Comparison of ENCODE assay signal across 13 cellular contexts in the genomic region with DNA sequence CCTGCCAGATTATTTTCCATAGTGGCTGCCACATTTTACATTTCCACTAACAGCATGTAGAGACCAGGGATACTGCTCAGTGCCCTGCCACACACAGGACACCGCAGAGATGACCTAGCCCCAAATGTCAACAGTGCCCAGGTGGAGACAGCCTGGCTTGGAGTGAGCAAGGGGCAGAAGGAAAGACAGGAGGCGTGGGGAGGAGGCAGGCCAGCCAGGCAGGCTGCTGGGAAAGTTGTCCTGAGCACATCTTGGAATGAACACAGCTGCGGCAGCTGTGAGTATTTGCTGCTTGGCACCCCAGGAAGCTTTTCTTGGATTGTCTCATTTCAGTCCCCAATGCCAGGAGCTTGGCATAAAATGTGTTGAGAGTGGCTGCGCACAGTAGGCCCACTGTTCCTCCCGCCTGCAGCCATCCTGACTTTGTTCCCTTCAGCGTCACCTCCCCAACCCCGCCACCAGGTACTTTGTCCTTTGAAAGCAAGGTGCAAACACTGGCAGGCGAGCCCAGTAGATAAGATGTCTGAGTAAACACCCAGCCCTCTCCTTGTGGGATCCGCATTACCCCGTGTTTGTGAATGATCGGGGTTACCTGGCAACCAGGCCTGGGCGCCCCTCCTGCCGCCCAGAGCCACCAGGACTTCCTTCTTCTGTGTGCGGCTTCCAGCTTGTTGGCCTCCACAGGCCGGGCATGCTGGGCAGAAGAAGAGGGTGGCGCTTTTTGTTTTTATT.
DNase-seq lines count a peak whose midpoint lies in the region; ATAC-seq and TF ChIP-seq lines count a peak whose summit lies in the region.
"Had no signal": no experiment of that assay in that cellular context is flagged by ENCODE, and none has a peak within 500 bp of the region (broad histone marks: within the 10 kb centered on the region; RNA-seq: fewer than 3 reads in every experiment).

No MANE protein-coding gene starts in this region.

- H3K4me3 ChIP-seq in Caco-2 (ENCODE audit: low read depth, low read length) (no peak overlapping the region), mucosa of descending colon (no peak overlapping the region)
- H3K4me3 ChIP-seq in CD8-positive, alpha-beta T cell (ENCODE audit: low read depth, low read length), result no peak overlapping the region
- H3K4me3 ChIP-seq: BLaER1 had no signal

- POLR2A ChIA-PET in Caco-2 (lab: Charles Lee), result interaction anchor here (0.7 kb wide), 1 partner anchor 20 kb away, joined by 3 read pairs; no protein-coding TSS in a partner anchor
- POLR2A ChIA-PET in CD8-positive, alpha-beta T cell (lab: Charles Lee), result interaction anchor here (0.8 kb wide), 1 partner anchor 243 kb away, joined by 3 read pairs; no protein-coding TSS in a partner anchor

- H3K27ac Mint-ChIP-seq in Caco-2 (ENCODE audit: unreplicated experiment), result peak overlapping the region; percentile 94
- H3K27ac Mint-ChIP-seq in CD8-positive, alpha-beta T cell, result no peak overlapping the region

- no peaks in the 10 kb centered on the region for H3K27me3 Mint-ChIP-seq in Caco-2 (ENCODE audit: insufficient read depth, unreplicated experiment)
- H3K27me3 Mint-ChIP-seq in CD8-positive, alpha-beta T cell (ENCODE audit: low read depth), result no peaks in the 10 kb centered on the region

- DNase-seq in Caco-2, result peak; percentile 95 to 96
- peak; percentile 81 for DNase-seq in NCI-H2029 (lab: John Stamatoyannopoulos, UW)
- DNase-seq in dermis blood vessel endothelial cell, result peak; percentile 31
- DNase-seq in mucosa of descending colon, result peak; percentile 87 to 89 (median 88)
- DNase-seq in cerebellum (ENCODE audit: low spot score), result no peak
- DNase-seq in CD8-positive, alpha-beta T cell, result no peak
- DNase-seq: central memory CD4-positive, alpha-beta T cell; glutamatergic neuron; NCI-H446 treated with DMSO at 0.1 percent for 48 hours; T-helper 1 cell had no signal

- peak overlapping the region; percentile 42 for H3K4me3 Mint-ChIP-seq in Caco-2 (ENCODE audit: unreplicated experiment)
- H3K4me3 Mint-ChIP-seq in CD8-positive, alpha-beta T cell, result no peak overlapping the region

- no TSS peak for BruUV-seq in Caco-2 (replicated peaks; lab: Mats Ljungman, UMichigan)

- peaks cover 11% of the 10 kb centered on the region for H3K36me3 Mint-ChIP-seq in Caco-2 (ENCODE audit: insufficient read depth, unreplicated experiment)
- H3K36me3 Mint-ChIP-seq in CD8-positive, alpha-beta T cell, result peaks cover 6% of the 10 kb centered on the region

- no peak overlapping the region for H3K27ac ChIP-seq in CD8-positive, alpha-beta T cell (ENCODE audit: low read depth, low read length)
- H3K27ac ChIP-seq: BLaER1 had no signal

- TF ChIP-seq CTCF in Caco-2 (IDR thresholded peaks at IDR 0.05; ENCODE audit: insufficient read depth in 1 of 2, low read depth in 1 of 2, low read length in 1 of 2, severe bottlenecking in 1 of 2, unreplicated experiment in 1 of 2) (no peak), mucosa of descending colon (IDR thresholded peaks at IDR 0.05) (no peak)
- TF ChIP-seq CTCF in CD8-positive, alpha-beta T cell (IDR thresholded peaks at IDR 0.05), result no peak

- CTCF ChIA-PET in Caco-2 (lab: Charles Lee), result interaction anchor here (0.9 to 1.3 kb wide), 2 partner anchors 9 to 132 kb away, joined by 3 to 5 read pairs; no protein-coding TSS in a partner anchor
- CTCF ChIA-PET in CD8-positive, alpha-beta T cell (lab: Charles Lee), result no interaction called here

- H3K27me3 ChIP-seq in Caco-2 (replicated peaks; ENCODE audit: control insufficient read depth, insufficient read depth, low read length), result no peaks in the 10 kb centered on the region
- no peaks in the 10 kb centered on the region for H3K27me3 ChIP-seq in CD8-positive, alpha-beta T cell (ENCODE audit: insufficient read depth, low read length)
- H3K27me3 ChIP-seq: BLaER1 had no signal

- intact Hi-C loops in Caco-2 (cut with micrococcal nuclease; ENCODE audit: unreplicated experiment), result loop anchor here (1.0 kb wide), 1 partner anchor 9 kb away; no protein-coding TSS in a partner anchor
- intact Hi-C loops in mucosa of descending colon (cut with DNase I, micrococcal nuclease), result no loop called here
- intact Hi-C loops in CD8-positive, alpha-beta T cell (cut with DNase I, micrococcal nuclease), result no loop called here

- H3K9me3 ChIP-seq in Caco-2 (no peaks in the 10 kb centered on the region), mucosa of descending colon (no peaks in the 10 kb centered on the region)
- H3K9me3 ChIP-seq in CD8-positive, alpha-beta T cell (ENCODE audit: low read length), result no peaks in the 10 kb centered on the region
- H3K9me3 ChIP-seq: BLaER1 had no signal

- peaks cover 28% of the 10 kb centered on the region for H3K4me1 Mint-ChIP-seq in Caco-2 (ENCODE audit: low read depth, unreplicated experiment)
- H3K4me1 Mint-ChIP-seq in CD8-positive, alpha-beta T cell (ENCODE audit: low read depth), result peaks cover 39% of the 10 kb centered on the region

- no peaks in the 10 kb centered on the region for H3K9me3 Mint-ChIP-seq in Caco-2 (ENCODE audit: unreplicated experiment)
- no peaks in the 10 kb centered on the region for H3K9me3 Mint-ChIP-seq in CD8-positive, alpha-beta T cell

- H3K36me3 ChIP-seq in Caco-2 (ENCODE audit: control insufficient read depth, insufficient read depth, low read length), result peaks cover 5% of the 10 kb centered on the region; the same call in 1 of the 2 replicates
- no peaks in the 10 kb centered on the region for H3K36me3 ChIP-seq in mucosa of descending colon (ENCODE audit: low read depth)
- no peaks in the 10 kb centered on the region for H3K36me3 ChIP-seq in CD8-positive, alpha-beta T cell (ENCODE audit: insufficient read depth, low read length)

- peaks cover 44% of the 10 kb centered on the region for H3K4me1 ChIP-seq in Caco-2
- peaks cover 36% of the 10 kb centered on the region for H3K4me1 ChIP-seq in mucosa of descending colon (ENCODE audit: low read depth)
- H3K4me1 ChIP-seq in CD8-positive, alpha-beta T cell (ENCODE audit: insufficient read depth, low read length), result no peaks in the 10 kb centered on the region

- ATAC-seq in mucosa of descending colon, result peak; percentile 91
- ATAC-seq in HG03196 (IDR thresholded peaks at IDR 0.05; ENCODE audit: unreplicated experiment), result no peak
- ATAC-seq in GM19328 (IDR thresholded peaks at IDR 0.05; ENCODE audit: unreplicated experiment), result no peak
- ATAC-seq in CD8-positive, alpha-beta T cell, result no peak

Comparison
In these comparisons a context has a peak if more than half of its experiments do, and no peak if none do; other contexts are left out.
1. DNase-seq: peak in Caco-2 (2 of 2), NCI-H2029 (single experiment), dermis blood vessel endothelial cell (single experiment) and mucosa of descending colon (3 of 3); none in cerebellum (single experiment) and CD8-positive, alpha-beta T cell (0 of 7).